Comparison of ENCODE assay signal across 8 cellular contexts in genomic region chr16:21159281-21159951, GRCh38. TPM values are rescaled to one million over a fixed set of nuclear protein-coding genes. Genes with fewer than 3 reads are reported as not detected.
A peak's percentile ranks its signal among the peaks of the same experiment; 100 is the strongest.
DNase-seq lines count a peak whose midpoint lies in the region; ATAC-seq, FAIRE-seq and TF ChIP-seq lines count a peak whose summit lies in the region.

No MANE protein-coding gene starts in this region.

- WGBS in HepG2 (ENCODE audit: low lambda C conversion rate) = 44% methylated on average over 25 of the region's 27 CpGs

- in situ Hi-C loops in HepG2 (cut with HindIII; ENCODE audit: extremely low pct_ligation_motif_present, low pct_unique_long_range_greater_than_20kb) = loop anchor here (5.0 to 25.0 kb wide), 3 partner anchors 143 to 1178 kb away; no protein-coding TSS in a partner anchor

- TF ChIP-seq EP300 in HepG2 (IDR thresholded peaks at IDR 0.05; ENCODE audit: low read depth in 2 of 2, low read length in 2 of 2) (no peak), HepG2 (CRISPR knock-in tag; IDR thresholded peaks at IDR 0.05; ENCODE audit: borderline replicate concordance) (no peak)

- peaks cover 23% of the 10 kb centered on the region for H3K4me1 Mint-ChIP-seq in stimulated activated naive CD8-positive, alpha-beta T cell treated with anti-CD3 and anti-CD28 coated beads, Interleukin-15, Interleukin-2, amounts not matched to agents 100 ng/mL and 50 ng/mL, for 24 hours (ENCODE audit: low read depth)

- H3K27ac ChIP-seq in SJCRH30 (no peak overlapping the region), HepG2 (ENCODE audit: extremely low read length, insufficient read depth, low read length) (no peak overlapping the region)

- BruUV-seq in HepG2 (replicated peaks; lab: Mats Ljungman, UMichigan) = TSS peak; percentile 38

- no peaks in the 10 kb centered on the region for H4K20me1 ChIP-seq in HepG2 (ENCODE audit: insufficient read depth, low read length)

- no peaks in the 10 kb centered on the region for H3K27me3 Mint-ChIP-seq in stimulated activated naive CD8-positive, alpha-beta T cell treated with anti-CD3 and anti-CD28 coated beads, Interleukin-15, Interleukin-2, amounts not matched to agents 100 ng/mL and 50 ng/mL, for 24 hours

- H3K4me1 ChIP-seq in SJCRH30 (no peaks in the 10 kb centered on the region), HepG2 (ENCODE audit: insufficient read depth, low read length) (peaks cover 33% of the 10 kb centered on the region)

- intact Hi-C loops in HepG2 (cut with micrococcal nuclease; ENCODE audit: unreplicated experiment) = loop anchor here (5.0 to 10.0 kb wide), 2 partner anchors 188 to 395 kb away; no protein-coding TSS in a partner anchor

- TF ChIP-seq POLR2A in HepG2 (IDR thresholded peaks at IDR 0.05; ENCODE audit: insufficient read depth in 1 of 2, low read depth in 2 of 2, low read length in 2 of 2) = no peak

- H3K4me3 ChIP-seq in SJCRH30 = peak overlapping the region; percentile 84
- H3K4me3 ChIP-seq in HepG2 (replicated peaks in 1 of 3; ENCODE audit: insufficient read depth in 1 of 3, low read depth in 2 of 3, low read length in 3 of 3) = peak overlapping the region; percentile 79 to 88 (median 80)

- H3K27ac Mint-ChIP-seq in stimulated activated naive CD8-positive, alpha-beta T cell treated with anti-CD3 and anti-CD28 coated beads, Interleukin-15, Interleukin-2, amounts not matched to agents 100 ng/mL and 50 ng/mL, for 24 hours = no peak overlapping the region

- peak overlapping the region; percentile 98 for H3K4me2 ChIP-seq in HepG2 (ENCODE audit: low read depth, low read length)

- no peak for TF ChIP-seq RAD21 in HepG2 (CRISPR knock-in tag; IDR thresholded peaks at IDR 0.05)

- no peak for FAIRE-seq in HepG2 (lab: Jason Lieb, UNC)

- CTCF ChIA-PET in HepG2 (lab: Yijun Ruan, JAX; ENCODE audit: low intra/inter-chr PET ratio, low total read pairs) = interaction anchor here (4.0 kb wide), 1 partner anchor 141 kb away, joined by 60 read pairs; no protein-coding TSS in a partner anchor

- peaks cover 12% of the 10 kb centered on the region for H3K36me3 Mint-ChIP-seq in stimulated activated naive CD8-positive, alpha-beta T cell treated with anti-CD3 and anti-CD28 coated beads, Interleukin-15, Interleukin-2, amounts not matched to agents 100 ng/mL and 50 ng/mL, for 24 hours (ENCODE audit: low read depth)

- H2AFZ ChIP-seq in HepG2 (ENCODE audit: low read length) = no peak overlapping the region

- peak; percentile 32 for DNase-seq in GM19238 (ENCODE audit: insufficient read length, low spot score)
- no peak for DNase-seq in SJCRH30
- DNase-seq in cerebellum (ENCODE audit: low spot score) = peak; percentile 39
- no peak for DNase-seq in HepG2 (ENCODE audit: low spot score)
- no peak for DNase-seq in NOMO-1 treated with DMSO at 0.1 percent for 48 hours (lab: John Stamatoyannopoulos, UW; ENCODE audit: unreplicated experiment)

- H3K27me3 ChIP-seq in SJCRH30 (no peaks in the 10 kb centered on the region), HepG2 (ENCODE audit: control insufficient read depth in 1 of 2, insufficient read depth in 2 of 2, low read length in 2 of 2) (peaks cover 2 to 18% of the 10 kb centered on the region in 2 experiments; a peak in 2 of 5 replicates)

- peak; percentile 14; the same call in 2 of the 3 replicates for ATAC-seq in HepG2
- ATAC-seq in HG02973 (IDR thresholded peaks at IDR 0.05; ENCODE audit: unreplicated experiment) = no peak
- no peak for ATAC-seq in GM19023 (IDR thresholded peaks at IDR 0.05; ENCODE audit: unreplicated experiment)

- POLR2A ChIA-PET in HepG2 (lab: Yijun Ruan, JAX) = interaction anchor here (1.1 to 1.8 kb wide), 3 partner anchors 28 to 141 kb away, joined by 5 to 12 read pairs (median 5); no protein-coding TSS in a partner anchor

- H3K9me3 Mint-ChIP-seq in stimulated activated naive CD8-positive, alpha-beta T cell treated with anti-CD3 and anti-CD28 coated beads, Interleukin-15, Interleukin-2, amounts not matched to agents 100 ng/mL and 50 ng/mL, for 24 hours = no peaks in the 10 kb centered on the region

- no peaks in the 10 kb centered on the region for H3K79me2 ChIP-seq in HepG2 (ENCODE audit: insufficient read depth, low read length)

- no peak for TF ChIP-seq CTCF in HepG2 (CRISPR knock-in tag; IDR thresholded peaks at IDR 0.05)

- no peaks in the 10 kb centered on the region for H3K36me3 ChIP-seq in SJCRH30
- no peaks in the 10 kb centered on the region for H3K36me3 ChIP-seq in HepG2 (replicated peaks in 1 of 2; ENCODE audit: control insufficient read depth in 1 of 2, insufficient read depth in 2 of 2, low read length in 2 of 2)

- no peak overlapping the region for H3K9ac ChIP-seq in HepG2 (ENCODE audit: insufficient read depth, low read depth, low read length)

- H3K9me3 ChIP-seq in SJCRH30 (replicated peaks) (no peaks in the 10 kb centered on the region), HepG2 (ENCODE audit: low read length) (no peaks in the 10 kb centered on the region)

- H3K4me3 Mint-ChIP-seq in stimulated activated naive CD8-positive, alpha-beta T cell treated with anti-CD3 and anti-CD28 coated beads, Interleukin-15, Interleukin-2, amounts not matched to agents 100 ng/mL and 50 ng/mL, for 24 hours = peak overlapping the region; percentile 86

RNA-seq across cellular contexts. Expression of gene LDAF1, which starts 0.9 kb away (rescaled TPM):
- total RNA-seq in SJCRH30 (2014; rRNA removed; shearing (Covaris generic)) = 5.5 and 6.8 TPM in 2 replicates
- total RNA-seq in cerebellum (11.8 TPM), HepG2 (2016; rRNA removed; fragmentation: Illumina TruSeq; extraction: Trizol) (6.3 and 8.3 TPM in 2 replicates)
- 5.1 and 6.2 TPM in 2 replicates for total RNA-seq in HepG2 (2016; cell fraction: cytosol; rRNA removed; fragmentation: Illumina TruSeq; extraction: Trizol; ENCODE audit: low read depth)
- total RNA-seq in HepG2 (2016; cell fraction: insoluble cytoplasmic fraction; rRNA removed; fragmentation: Illumina TruSeq; extraction: Trizol) = 6.8 and 8.4 TPM in 2 replicates
- total RNA-seq in HepG2 (2016; cell fraction: membrane; rRNA removed; fragmentation: Illumina TruSeq; extraction: Trizol) = 13.3 and 13.4 TPM in 2 replicates
- total RNA-seq in HepG2 (2016; cell fraction: nucleus; rRNA removed; fragmentation: Illumina TruSeq; extraction: Trizol) = 6.2 and 6.7 TPM in 2 replicates
- polyA plus RNA-seq in HepG2 (2011; rRNA removed) = 7.5 and 8.8 TPM in 2 replicates
- 9.4 and 12.9 TPM in 2 replicates for polyA plus RNA-seq in HepG2 (2011; cell fraction: cytosol; rRNA removed)
- 3.2 and 3.7 TPM in 2 replicates for polyA plus RNA-seq in HepG2 (2011; cell fraction: nucleus; rRNA removed)
- 5.9 and 7.9 TPM in 2 replicates for polyA plus RNA-seq in HepG2 (2012)
- polyA plus RNA-seq in HepG2 (2016; cell fraction: cytosol; fragmentation: Illumina TruSeq; extraction: Trizol; ENCODE audit: low read depth) = 4.6 and 5.6 TPM in 2 replicates
- polyA plus RNA-seq in HepG2 (2016; cell fraction: insoluble cytoplasmic fraction; fragmentation: Illumina TruSeq; extraction: Trizol; ENCODE audit: low read depth) = 6.6 and 7.2 TPM in 2 replicates
- 8.1 and 9.5 TPM in 2 replicates for polyA plus RNA-seq in HepG2 (2016; cell fraction: membrane; fragmentation: Illumina TruSeq; extraction: Trizol; ENCODE audit: low read depth)
- polyA plus RNA-seq in HepG2 (2016; cell fraction: nucleus; fragmentation: Illumina TruSeq; extraction: Trizol; ENCODE audit: insufficient read depth, low read depth) = 7.7 and 8.6 TPM in 2 replicates
- polyA minus RNA-seq in HepG2 (2011; rRNA and poly(A)+ RNA removed; ENCODE audit: low replicate concordance) = 14.0 and 19.1 TPM in 2 replicates
- 5.4 and 6.3 TPM in 2 replicates for polyA minus RNA-seq in HepG2 (2011; cell fraction: cytosol; rRNA and poly(A)+ RNA removed)
- polyA minus RNA-seq in HepG2 (2011; cell fraction: nucleus; rRNA and poly(A)+ RNA removed) = 2.6 and 3.9 TPM in 2 replicates

RNA-seq across cellular contexts. Expression of gene DNAH3, which starts 8.8 kb away (rescaled TPM):
- 0.05 TPM in 1 of 2 replicates, not detected in the other for total RNA-seq in SJCRH30 (2014; rRNA removed; shearing (Covaris generic))
- total RNA-seq in cerebellum = 0.18 TPM
- total RNA-seq in HepG2 (2016; rRNA removed; fragmentation: Illumina TruSeq; extraction: Trizol) = 0.07 and 0.34 TPM in 2 replicates
- total RNA-seq in HepG2 (2016; cell fraction: cytosol; rRNA removed; fragmentation: Illumina TruSeq; extraction: Trizol; ENCODE audit: low read depth) = not detected in 2 replicates
- 0.04 and 0.10 TPM in 2 replicates for total RNA-seq in HepG2 (2016; cell fraction: insoluble cytoplasmic fraction; rRNA removed; fragmentation: Illumina TruSeq; extraction: Trizol)
- total RNA-seq in HepG2 (2016; cell fraction: membrane; rRNA removed; fragmentation: Illumina TruSeq; extraction: Trizol) = 0.22 and 0.41 TPM in 2 replicates
- 0.16 and 0.22 TPM in 2 replicates for total RNA-seq in HepG2 (2016; cell fraction: nucleus; rRNA removed; fragmentation: Illumina TruSeq; extraction: Trizol)
- polyA plus RNA-seq in HepG2 (2011; rRNA removed) = 0.08 TPM in 2 replicates
- polyA plus RNA-seq in HepG2 (2011; cell fraction: cytosol; rRNA removed) = 0.03 and 0.16 TPM in 2 replicates
- 0.19 and 0.23 TPM in 2 replicates for polyA plus RNA-seq in HepG2 (2011; cell fraction: nucleus; rRNA removed)
- 0.28 and 0.55 TPM in 2 replicates for polyA plus RNA-seq in HepG2 (2012)
- polyA plus RNA-seq in HepG2 (2016; cell fraction: cytosol; fragmentation: Illumina TruSeq; extraction: Trizol; ENCODE audit: low read depth) = 0.12 TPM in 2 replicates
- polyA plus RNA-seq in HepG2 (2016; cell fraction: insoluble cytoplasmic fraction; fragmentation: Illumina TruSeq; extraction: Trizol; ENCODE audit: low read depth) = 0.04 and 0.12 TPM in 2 replicates
- polyA plus RNA-seq in HepG2 (2016; cell fraction: membrane; fragmentation: Illumina TruSeq; extraction: Trizol; ENCODE audit: low read depth) = 0.31 TPM in 1 of 2 replicates, not detected in the other
- 0.23 TPM in 1 of 2 replicates, not detected in the other for polyA plus RNA-seq in HepG2 (2016; cell fraction: nucleus; fragmentation: Illumina TruSeq; extraction: Trizol; ENCODE audit: insufficient read depth, low read depth)
- polyA minus RNA-seq in HepG2 (2011; rRNA and poly(A)+ RNA removed; ENCODE audit: low replicate concordance) = 0.10 and 0.21 TPM in 2 replicates
- polyA minus RNA-seq in HepG2 (2011; cell fraction: cytosol; rRNA and poly(A)+ RNA removed) = not detected in 2 replicates
- polyA minus RNA-seq in HepG2 (2011; cell fraction: nucleus; rRNA and poly(A)+ RNA removed) = under 0.01 TPM in 1 of 2 replicates, not detected in the other

RNA-seq across cellular contexts. Expression of gene ZP2, which starts 52.0 kb away (rescaled TPM):
- not detected in 2 replicates for total RNA-seq in SJCRH30 (2014; rRNA removed; shearing (Covaris generic))
- 0.64 TPM for total RNA-seq in cerebellum
- total RNA-seq in HepG2 (2016; rRNA removed; fragmentation: Illumina TruSeq; extraction: Trizol) = not detected in 2 replicates
- not detected in 2 replicates for total RNA-seq in HepG2 (2016; cell fraction: cytosol; rRNA removed; fragmentation: Illumina TruSeq; extraction: Trizol; ENCODE audit: low read depth)
- total RNA-seq in HepG2 (2016; cell fraction: insoluble cytoplasmic fraction; rRNA removed; fragmentation: Illumina TruSeq; extraction: Trizol) = not detected in 2 replicates
- not detected in 2 replicates for total RNA-seq in HepG2 (2016; cell fraction: membrane; rRNA removed; fragmentation: Illumina TruSeq; extraction: Trizol)
- total RNA-seq in HepG2 (2016; cell fraction: nucleus; rRNA removed; fragmentation: Illumina TruSeq; extraction: Trizol) = not detected in 2 replicates
- not detected in 2 replicates for polyA plus RNA-seq in HepG2 (2011; rRNA removed)
- polyA plus RNA-seq in HepG2 (2011; cell fraction: cytosol; rRNA removed) = not detected in 2 replicates
- polyA plus RNA-seq in HepG2 (2011; cell fraction: nucleus; rRNA removed) = not detected in 2 replicates
- polyA plus RNA-seq in HepG2 (2012) = not detected in 2 replicates
- polyA plus RNA-seq in HepG2 (2016; cell fraction: cytosol; fragmentation: Illumina TruSeq; extraction: Trizol; ENCODE audit: low read depth) = not detected in 2 replicates
- polyA plus RNA-seq in HepG2 (2016; cell fraction: insoluble cytoplasmic fraction; fragmentation: Illumina TruSeq; extraction: Trizol; ENCODE audit: low read depth) = not detected in 2 replicates
- not detected in 2 replicates for polyA plus RNA-seq in HepG2 (2016; cell fraction: membrane; fragmentation: Illumina TruSeq; extraction: Trizol; ENCODE audit: low read depth)
- polyA plus RNA-seq in HepG2 (2016; cell fraction: nucleus; fragmentation: Illumina TruSeq; extraction: Trizol; ENCODE audit: insufficient read depth, low read depth) = not detected in 2 replicates
- polyA minus RNA-seq in HepG2 (2011; rRNA and poly(A)+ RNA removed; ENCODE audit: low replicate concordance) = not detected in 2 replicates
- not detected in 2 replicates for polyA minus RNA-seq in HepG2 (2011; cell fraction: cytosol; rRNA and poly(A)+ RNA removed)
- not detected in 2 replicates for polyA minus RNA-seq in HepG2 (2011; cell fraction: nucleus; rRNA and poly(A)+ RNA removed)

Comparison
In these comparisons a context has a peak if more than half of its experiments do, and no peak if none do; other contexts are left out.
1. DNase-seq: peak in GM19238 (single experiment) and cerebellum (single experiment); none in SJCRH30 (0 of 2), HepG2 (single experiment) and NOMO-1 treated with DMSO at 0.1 percent for 48 hours (single experiment).